ENCODE assay signal across 18 cellular contexts in the genomic region with DNA sequence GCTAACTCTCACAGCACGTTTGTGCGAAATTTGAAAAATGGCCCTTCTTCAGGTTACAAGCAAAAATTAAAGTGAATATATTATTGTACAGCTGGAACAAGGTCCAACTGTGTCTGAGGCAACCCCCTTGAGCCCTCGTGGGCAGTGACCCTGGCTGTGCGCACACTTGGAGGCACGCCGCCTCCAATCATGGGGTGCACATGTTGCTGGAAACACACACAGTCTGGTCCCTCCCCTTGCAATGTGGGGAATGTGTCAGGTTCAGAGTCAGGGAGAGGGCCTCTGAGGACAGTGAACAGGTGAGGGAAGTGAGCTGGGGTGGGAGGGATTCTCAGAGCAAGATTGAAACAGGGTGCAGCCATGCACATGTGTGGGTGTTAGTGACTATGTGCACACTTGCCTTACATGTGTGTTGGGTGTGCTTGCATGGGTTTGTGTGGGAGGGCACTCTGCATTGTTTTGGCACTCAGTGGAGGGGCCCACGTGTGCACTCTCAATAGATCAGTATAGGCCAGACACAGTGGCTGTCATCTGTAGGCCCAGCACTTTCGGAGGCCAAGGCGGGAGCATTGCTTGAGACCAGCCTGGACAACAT.
"Had no signal": no experiment of that assay in that cellular context is flagged by ENCODE, and none has a peak within 500 bp of the region (broad histone marks: within the 10 kb centered on the region; RNA-seq: fewer than 3 reads in every experiment).

No MANE protein-coding gene starts in this region.

- H3K36me3 ChIP-seq: vagina had no signal

- H3K4me3 ChIP-seq: esophagus squamous epithelium, hepatocyte, tibial nerve, vagina had no signal

- ATAC-seq: left colon; naive thymus-derived CD8-positive, alpha-beta T cell; stimulated activated naive CD8-positive, alpha-beta T cell treated with anti-CD3 and anti-CD28 coated beads, Interleukin-15, Interleukin-2, amounts not matched to agents 100 U/mL and 50 U/mL, for 24 hours had no signal

- H3K27me3 ChIP-seq: esophagus squamous epithelium, hepatocyte, tibial nerve, vagina had no signal

- H3K36me3 Mint-ChIP-seq: activated naive CD8-positive, alpha-beta T cell; memory B cell; naive thymus-derived CD8-positive, alpha-beta T cell had no signal

- H3K27ac Mint-ChIP-seq: activated naive CD8-positive, alpha-beta T cell; dendritic cell treated with granulocyte-macrophage colony-stimulating factor and Interleukin-4, amounts not matched to agents 40 ng/mL and 50 ng/mL, for 4 days; memory B cell had no signal

- H3K9me3 Mint-ChIP-seq: dendritic cell treated with granulocyte-macrophage colony-stimulating factor and Interleukin-4, amounts not matched to agents 40 ng/mL and 50 ng/mL, for 4 days; memory B cell; naive thymus-derived CD8-positive, alpha-beta T cell had no signal

- H3K4me3 Mint-ChIP-seq: activated naive CD8-positive, alpha-beta T cell; dendritic cell treated with granulocyte-macrophage colony-stimulating factor and Interleukin-4, amounts not matched to agents 40 ng/mL and 50 ng/mL, for 4 days; memory B cell; naive thymus-derived CD8-positive, alpha-beta T cell had no signal

- H3K9me3 ChIP-seq: esophagus squamous epithelium, tibial nerve, vagina had no signal

- H3K27ac ChIP-seq: vagina, VCaP had no signal

- H3K4me1 Mint-ChIP-seq: memory B cell; naive thymus-derived CD8-positive, alpha-beta T cell had no signal

- DNase-seq: activated CD4-positive, alpha-beta T cell treated with anti-CD3 and anti-CD28 coated beads for 1 hour; activated CD4-positive, alpha-beta T cell treated with anti-CD3 and anti-CD28 coated beads, Interleukin-2, amount 50 U/mL, for 48 hours; activated T-cell treated with anti-CD3 and anti-CD28 coated beads for 4 hours; effector memory CD4-positive, alpha-beta T cell; esophagus squamous epithelium; left colon; naive thymus-derived CD8-positive, alpha-beta T cell; stimulated activated CD4-positive, alpha-beta T cell treated with anti-CD3 and anti-CD28 coated beads, Interleukin-2, amount 100 ng/mL, for 24 hours; stimulated activated naive CD8-positive, alpha-beta T cell treated with anti-CD3 and anti-CD28 coated beads, Interleukin-15, Interleukin-2, amounts not matched to agents 100 U/mL and 50 U/mL, for 24 hours; SW 1271; T-helper 2 cell had no signal
